Comparison of ENCODE assay signal across 33 cellular contexts in the genomic region with DNA sequence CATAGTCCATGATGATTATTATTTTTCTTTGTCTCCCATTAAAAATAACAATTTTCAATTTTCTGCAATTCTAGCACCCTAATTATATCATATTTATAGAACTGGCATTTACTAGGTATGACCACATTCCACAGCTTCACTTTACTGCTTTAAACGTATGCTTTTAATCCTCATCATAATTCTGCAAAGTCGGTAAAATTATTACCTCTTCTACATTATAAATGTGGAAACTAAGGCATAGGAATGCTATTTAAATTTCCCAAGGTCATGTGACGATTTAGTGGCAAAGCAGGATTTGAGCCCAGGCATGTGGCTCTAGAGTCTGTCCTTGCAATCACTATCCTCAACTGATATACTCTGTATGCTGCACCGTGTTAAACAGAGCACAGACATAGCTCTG.
"Had no signal": no experiment of that assay in that cellular context is flagged by ENCODE, and none has a peak within 500 bp of the region (broad histone marks: within the 10 kb centered on the region; RNA-seq: fewer than 3 reads in every experiment).

No MANE protein-coding gene starts in this region.

- FAIRE-seq: astrocyte, bronchial epithelial cell had no signal

- H3K9me3 ChIP-seq: adrenal gland, ascending aorta had no signal

- H3K36me3 ChIP-seq: adrenal gland, ascending aorta, brain microvascular endothelial cell, breast epithelium, cardiac muscle cell had no signal

- DNase-seq: activated effector memory CD4-positive, alpha-beta T cell treated with anti-CD3 and anti-CD28 coated beads, Interleukin-2, amount 50 U/mL, for 16 hours; activated effector memory CD4-positive, alpha-beta T cell treated with Interleukin-2 at 50 U/mL for 16 hours; activated gamma-delta T cell; activated gamma-delta T cell treated with Interleukin-2 at 50 U/mL for 16 hours; activated naive CD4-positive, alpha-beta T cell; activated naive CD4-positive, alpha-beta T cell treated with anti-CD3 and anti-CD28 coated beads for 36 hours; activated naive CD4-positive, alpha-beta T cell treated with anti-CD3 and anti-CD28 coated beads, Interleukin-2, amount 10 ng/mL, durations not matched to agents 7 days and 5 days; activated naive CD4-positive, alpha-beta T cell treated with anti-CD3 and anti-CD28 coated beads, Interleukin-2, amount 50 U/mL, for 16 hours; activated naive CD4-positive, alpha-beta T cell treated with Interleukin-2 at 50 U/mL for 16 hours; activated naive CD8-positive, alpha-beta T cell treated with anti-CD3 and anti-CD28 coated beads for 36 hours; activated naive CD8-positive, alpha-beta T cell treated with anti-CD3 and anti-CD28 coated beads, Interleukin-2, amount 10 ng/mL, durations not matched to agents 7 days and 5 days; activated naive CD8-positive, alpha-beta T cell treated with anti-CD3 and anti-CD28 coated beads, Interleukin-2, amount 50 U/mL, for 24 hours; activated T-cell treated with anti-CD3 and anti-CD28 coated beads, Interleukin-2, amount 50 U/mL, for 24 hours; activated T-cell treated with anti-CD3 and anti-CD28 coated beads, Interleukin-2, amount 50 U/mL, for 4 hours; activated T-cell treated with anti-CD3 and anti-CD28 coated beads, Interleukin-2, amount 50 U/mL, for 48 hours; activated T-cell treated with anti-CD3 and anti-CD28 coated beads, Interleukin-2, amount 50 U/mL, for 72 hours; adrenal gland; amniotic stem cell; amygdala; anterior cingulate cortex; aorta; body of pancreas; brain microvascular endothelial cell; caudate nucleus; central memory CD4-positive, alpha-beta T cell; cerebellar nuclear complex had no signal

- H3K4me1 ChIP-seq: adrenal gland, ascending aorta, body of pancreas, breast epithelium had no signal

- H3K4me3 ChIP-seq: adrenal gland, ascending aorta, body of pancreas, breast epithelium, cardiac muscle cell had no signal

- H3K27ac ChIP-seq: adrenal gland, ascending aorta, body of pancreas, brain microvascular endothelial cell, breast epithelium, cardiac muscle cell had no signal

- ATAC-seq: activated naive CD4-positive, alpha-beta T cell treated with anti-CD3 and anti-CD28 coated beads, Interleukin-2, amount 50 U/mL, for 72 hours; activated naive CD8-positive, alpha-beta T cell treated with anti-CD3 and anti-CD28 coated beads, Interleukin-2, amount 50 U/mL, for 24 hours; activated T-cell treated with anti-CD3 and anti-CD28 coated beads, Interleukin-2, amount 50 U/mL, for 4 hours; activated T-cell treated with anti-CD3 and anti-CD28 coated beads, Interleukin-2, amount 50 U/mL, for 72 hours; activated T-helper 17 cell treated with anti-CD3 and anti-CD28 coated beads, Interleukin-2, amount 50 U/mL, for 72 hours; body of pancreas had no signal

- H3K27me3 ChIP-seq: adrenal gland, ascending aorta, body of pancreas, brain microvascular endothelial cell, breast epithelium, cardiac muscle cell had no signal
